15 cellular contexts compared by ENCODE assay signal in the genomic region with DNA sequence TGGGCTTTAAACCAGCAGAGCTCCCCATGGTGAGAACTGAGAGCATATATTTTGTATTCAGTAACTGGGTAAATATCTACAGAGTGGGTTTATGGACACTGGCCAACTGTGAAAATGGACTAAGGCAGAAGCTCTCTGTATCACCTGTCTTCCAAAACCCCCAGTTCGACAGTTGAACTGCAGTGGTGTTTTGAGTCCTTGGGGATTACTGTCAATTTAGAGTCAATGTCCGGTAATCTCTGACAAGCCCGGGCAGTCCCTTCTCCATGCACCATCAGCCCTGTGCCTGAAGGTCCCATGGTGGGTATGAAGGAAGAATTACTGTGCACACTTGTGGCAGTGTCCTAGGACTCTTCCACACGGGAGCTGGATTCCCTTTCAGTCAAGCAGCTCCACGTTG.
DNase-seq lines count a peak whose midpoint lies in the region; ATAC-seq and TF ChIP-seq lines count a peak whose summit lies in the region.
"Had no signal": no experiment of that assay in that cellular context is flagged by ENCODE, and none has a peak within 500 bp of the region (broad histone marks: within the 10 kb centered on the region; RNA-seq: fewer than 3 reads in every experiment).

No MANE protein-coding gene starts in this region.

- peak; percentile 35 for DNase-seq in GM12865 (ENCODE audit: low read depth)
- DNase-seq in left ventricle myocardium superior, result no peak
- no peak for DNase-seq in HPDE6-E6E7 (ENCODE audit: extremely low spot score)
- DNase-seq in type B pancreatic cell (ENCODE audit: extremely low spot score, unreplicated experiment), result no peak
- DNase-seq: activated T-cell treated with anti-CD3 and anti-CD28 coated beads, Interleukin-2, amount 50 U/mL, for 1 hour; GM23248; hypothalamus; NCI-H2029; posterior cingulate gyrus; stimulated activated CD4-positive, alpha-beta T cell treated with anti-CD3 and anti-CD28 coated beads, Interleukin-4, amount 100 ng/mL, for 1 hour had no signal

- H3K27ac ChIP-seq in gastroesophageal sphincter, result no peak overlapping the region
- H3K27ac ChIP-seq: GM23248 had no signal

- no peaks in the 10 kb centered on the region for H3K4me1 Mint-ChIP-seq in type B pancreatic cell (ENCODE audit: unreplicated experiment)

- no peak for TF ChIP-seq CTCF in GM12865 (IDR thresholded peaks at IDR 0.05; ENCODE audit: insufficient read depth, low read depth, low read length, missing control alignments)
- no peak for TF ChIP-seq CTCF in gastroesophageal sphincter (IDR thresholded peaks at IDR 0.05)
- no peak for TF ChIP-seq CTCF in type B pancreatic cell (conservative IDR thresholded peaks at IDR 0.05)

- H3K4me3 Mint-ChIP-seq in type B pancreatic cell, result no peak overlapping the region
- H3K4me3 Mint-ChIP-seq: mesothelial cell of epicardium had no signal

- TF ChIP-seq POLR2A in gastroesophageal sphincter (IDR thresholded peaks at IDR 0.05), result no peak

- H3K4me3 ChIP-seq in GM12865 (ENCODE audit: low read depth, low read length) (no peak overlapping the region), gastroesophageal sphincter (no peak overlapping the region)
- H3K4me3 ChIP-seq: GM23248 had no signal

- H3K27ac Mint-ChIP-seq in type B pancreatic cell, result no peak overlapping the region
- H3K27ac Mint-ChIP-seq: mesothelial cell of epicardium had no signal

- H3K9me3 ChIP-seq in gastroesophageal sphincter, result no peaks in the 10 kb centered on the region

- H3K9me3 Mint-ChIP-seq in type B pancreatic cell, result no peaks in the 10 kb centered on the region
- H3K9me3 Mint-ChIP-seq: mesothelial cell of epicardium had no signal

- peaks cover 40% of the 10 kb centered on the region for H3K27me3 ChIP-seq in gastroesophageal sphincter

- intact Hi-C loops in left ventricle myocardium superior (cut with micrococcal nuclease), result no loop called here

- H3K36me3 ChIP-seq in gastroesophageal sphincter, result no peaks in the 10 kb centered on the region

- H3K27me3 Mint-ChIP-seq in type B pancreatic cell, result peaks cover 14% of the 10 kb centered on the region

- no peak for TF ChIP-seq EP300 in gastroesophageal sphincter (IDR thresholded peaks at IDR 0.05)

- no peaks in the 10 kb centered on the region for H3K36me3 Mint-ChIP-seq in type B pancreatic cell
- H3K36me3 Mint-ChIP-seq: mesothelial cell of epicardium had no signal

- ATAC-seq in GM19324 (IDR thresholded peaks at IDR 0.05; ENCODE audit: low FRiP score, unreplicated experiment) (peak; percentile 85), HG02678 (IDR thresholded peaks at IDR 0.05; ENCODE audit: unreplicated experiment) (peak; percentile 87), HG03521 (IDR thresholded peaks at IDR 0.05; ENCODE audit: unreplicated experiment) (peak; percentile 71), left ventricle myocardium superior (no peak), gastroesophageal sphincter (no peak)

- 20 to 70% methylated on average over 1 to 5 of the region's 5 CpGs for WGBS in gastroesophageal sphincter (ENCODE audit: low coverage in 1 of 2), 2 donors

- no peaks in the 10 kb centered on the region for H3K4me1 ChIP-seq in gastroesophageal sphincter

Comparison
In these comparisons a context has a peak if more than half of its experiments do, and no peak if none do; other contexts are left out.
1. ATAC-seq: peak in GM19324 (single experiment), HG02678 (single experiment) and HG03521 (single experiment); none in left ventricle myocardium superior (single experiment) and gastroesophageal sphincter (single experiment).